ENCODE assay signal across 10 cellular contexts in genomic region chr1:41902125-41902524, GRCh38. TPM values are rescaled to one million over a fixed set of nuclear protein-coding genes. Genes with fewer than 3 reads are reported as not detected.
A peak's percentile ranks its signal among the peaks of the same experiment; 100 is the strongest.
DNase-seq lines count a peak whose midpoint lies in the region; ATAC-seq and TF ChIP-seq lines count a peak whose summit lies in the region.
"Had no signal": no experiment of that assay in that cellular context is flagged by ENCODE, and none has a peak within 500 bp of the region (broad histone marks: within the 10 kb centered on the region; RNA-seq: fewer than 3 reads in every experiment).

No MANE protein-coding gene starts in this region.

- intact Hi-C loops in Calu3 (cut with micrococcal nuclease; ENCODE audit: unreplicated experiment) (no loop called here), left colon (cut with DNase I, micrococcal nuclease) (no loop called here)

- peak overlapping the region; percentile 58 for H3K27ac Mint-ChIP-seq in Calu3 (ENCODE audit: unreplicated experiment)

- no peaks in the 10 kb centered on the region for H3K36me3 ChIP-seq in mesodermal cell (ENCODE audit: control insufficient read depth, insufficient read depth, low read length)
- H3K36me3 ChIP-seq: MG63 had no signal

- no peaks in the 10 kb centered on the region for H3K36me3 Mint-ChIP-seq in Calu3 (ENCODE audit: insufficient read depth, unreplicated experiment)

- WGBS in mesodermal cell (ENCODE audit: insufficient coverage in 2 of 2), 2 experiments: 13 to 50% methylated on average over 2 to 3 of the region's 3 CpGs

- peak overlapping the region; percentile 94 for H3K27ac ChIP-seq in mesodermal cell (ENCODE audit: low read depth, low read length, severe bottlenecking)
- H3K27ac ChIP-seq: SK-N-MC had no signal

- DNase-seq in Calu3 (no peak), NCI-H226 (peak; percentile 88), ecto neural progenitor cell (ENCODE audit: low spot score) (peak; percentile 47), left colon (no peak), HPDE6-E6E7 (ENCODE audit: extremely low spot score) (no peak), hypothalamus (lab: John Stamatoyannopoulos, UW) (no peak)
- DNase-seq: MG63 had no signal

- no peaks in the 10 kb centered on the region for H3K27me3 Mint-ChIP-seq in Calu3 (ENCODE audit: unreplicated experiment)

- H3K4me3 Mint-ChIP-seq in Calu3 (ENCODE audit: low read depth, unreplicated experiment): no peak overlapping the region

- TF ChIP-seq CTCF in Calu3 (IDR thresholded peaks at IDR 0.05; ENCODE audit: unreplicated experiment): no peak

- no peak for ATAC-seq in left colon
- no peak for ATAC-seq in GM19395 (IDR thresholded peaks at IDR 0.05; ENCODE audit: unreplicated experiment)

- peaks cover 4% of the 10 kb centered on the region for H3K9me3 ChIP-seq in mesodermal cell (ENCODE audit: control insufficient read depth, low read length)
- H3K9me3 ChIP-seq: MG63 had no signal

- CTCF ChIA-PET in Calu3 (lab: Charles Lee): interaction anchor here (1.5 kb wide), 1 partner anchor 12 kb away, joined by 4 read pairs; no protein-coding TSS in a partner anchor

- peaks cover 40% of the 10 kb centered on the region for H3K4me1 Mint-ChIP-seq in Calu3 (ENCODE audit: low read depth, unreplicated experiment)

- no peak overlapping the region for H3K4me3 ChIP-seq in mesodermal cell (ENCODE audit: extremely low read depth, insufficient read depth, low read length, poor library complexity, severe bottlenecking)
- H3K4me3 ChIP-seq: MG63, SK-N-MC had no signal

- H3K9me3 Mint-ChIP-seq in Calu3 (ENCODE audit: low read depth, unreplicated experiment): no peaks in the 10 kb centered on the region

- no TSS peak for BruUV-seq in Calu3 (replicated peaks; lab: Mats Ljungman, UMichigan)

- H3K4me1 ChIP-seq in mesodermal cell (ENCODE audit: control insufficient read depth, insufficient read depth, low read length, poor library complexity, severe bottlenecking): peaks cover 52% of the 10 kb centered on the region

RNA-seq across cellular contexts. Expression of gene HIVEP3, which starts 16.6 kb away (rescaled TPM):
- total RNA-seq in Calu3 (2022): 5.6 and 9.0 TPM in 2 replicates
- polyA plus RNA-seq in mesodermal cell (2013, experiment 1 of 2): 2.7 TPM
- polyA plus RNA-seq in mesodermal cell (2013, experiment 2 of 2): 1.1 TPM
- 1 to 10 TPM; 4.0 to 5.4 TPM for total RNA-seq in left colon

Comparison
In these comparisons a context has a peak if more than half of its experiments do, and no peak if none do; other contexts are left out.
1. DNase-seq: peak in NCI-H226 (single experiment) and ecto neural progenitor cell (single experiment); none in Calu3 (single experiment), left colon (0 of 2), HPDE6-E6E7 (single experiment) and hypothalamus (0 of 51).